Comparison of ENCODE assay signal across 8 cellular contexts in genomic region chr4:176319237-176319703, GRCh38. TPM values are rescaled to one million over a fixed set of nuclear protein-coding genes. Genes with fewer than 3 reads are reported as not detected.
DNase-seq lines count a peak whose midpoint lies in the region; ATAC-seq, FAIRE-seq and TF ChIP-seq lines count a peak whose summit lies in the region.

No MANE protein-coding gene starts in this region.

- FAIRE-seq in HTR-8/SVneo (lab: Jason Lieb, UNC): no peak

- peaks cover 12% of the 10 kb centered on the region for H3K36me3 Mint-ChIP-seq in activated CD4-positive, alpha-beta memory T cell treated with anti-CD3 and anti-CD28 coated beads for 36 hours

- CTCF ChIA-PET in activated CD4-positive, alpha-beta memory T cell treated with anti-CD3 and anti-CD28 coated beads for 36 hours (lab: Charles Lee): interaction anchor here (1.0 kb wide), 1 partner anchor 21 kb away, joined by 3 read pairs; no protein-coding TSS in a partner anchor

- peaks cover 38% of the 10 kb centered on the region for H3K79me2 ChIP-seq in smooth muscle cell (ENCODE audit: low read depth)

- peak overlapping the region; percentile 71 for H3K9ac ChIP-seq in smooth muscle cell (ENCODE audit: low read depth)

- H3K4me1 Mint-ChIP-seq in activated CD4-positive, alpha-beta memory T cell treated with anti-CD3 and anti-CD28 coated beads for 36 hours (ENCODE audit: low read depth): peaks cover 31% of the 10 kb centered on the region

- no peaks in the 10 kb centered on the region for H3K27me3 Mint-ChIP-seq in activated CD4-positive, alpha-beta memory T cell treated with anti-CD3 and anti-CD28 coated beads for 36 hours

- no peaks in the 10 kb centered on the region for H3K9me3 ChIP-seq in right cardiac atrium (ENCODE audit: control insufficient read depth, low read length)
- H3K9me3 ChIP-seq in smooth muscle cell (replicated peaks; ENCODE audit: low read depth): no peaks in the 10 kb centered on the region

- POLR2A ChIA-PET in activated CD4-positive, alpha-beta memory T cell treated with anti-CD3 and anti-CD28 coated beads for 36 hours (lab: Charles Lee): no interaction called here

- H3K36me3 ChIP-seq in smooth muscle cell (ENCODE audit: low read depth): no peaks in the 10 kb centered on the region

- H3K4me3 ChIP-seq in right cardiac atrium (ENCODE audit: low read length): peak overlapping the region; percentile 58
- H3K4me3 ChIP-seq in smooth muscle cell: peak overlapping the region; percentile 94

- ATAC-seq in right cardiac atrium: peak in 1 of 2 donors; percentile 9
- no peak for ATAC-seq in HG03045 (IDR thresholded peaks at IDR 0.05; ENCODE audit: unreplicated experiment)
- no peak for ATAC-seq in GM21367 (IDR thresholded peaks at IDR 0.05; ENCODE audit: unreplicated experiment)

- H3F3A ChIP-seq in smooth muscle cell (ENCODE audit: low read depth): no peaks in the 10 kb centered on the region

- H3K4me1 ChIP-seq in right cardiac atrium (ENCODE audit: control insufficient read depth, insufficient read depth, low read length) (no peaks in the 10 kb centered on the region), smooth muscle cell (ENCODE audit: low read depth) (peaks cover 18% of the 10 kb centered on the region)

- no peak for TF ChIP-seq CTCF in smooth muscle cell (IDR thresholded peaks at IDR 0.05; ENCODE audit: borderline replicate concordance, insufficient read depth, poor library complexity, severe bottlenecking)

- H4K20me1 ChIP-seq in smooth muscle cell (ENCODE audit: low read depth): peaks cover 30% of the 10 kb centered on the region

- H3K9me3 Mint-ChIP-seq in activated CD4-positive, alpha-beta memory T cell treated with anti-CD3 and anti-CD28 coated beads for 36 hours: no peaks in the 10 kb centered on the region

- H2AFZ ChIP-seq in smooth muscle cell (ENCODE audit: low read depth): peak overlapping the region; percentile 98

- WGBS in right cardiac atrium: under 1% methylated on average over 11 of the region's 11 CpGs
- WGBS in smooth muscle cell (ENCODE audit: low lambda C conversion rate): 2% methylated on average over 11 of the region's 11 CpGs

- intact Hi-C loops in activated CD4-positive, alpha-beta memory T cell treated with anti-CD3 and anti-CD28 coated beads for 36 hours (cut with micrococcal nuclease): loop anchor here (1.0 to 2.0 kb wide), 3 partner anchors 10 to 1122 kb away; partner anchors contain the start of gene SPATA4
- intact Hi-C loops in right cardiac atrium (cut with DNase I): loop anchor here in 1 of 4 donors (10.0 kb wide), 1 partner anchor 124 kb away; the partner anchor contains the start of gene SPATA4

- H3K27me3 ChIP-seq in right cardiac atrium (ENCODE audit: control insufficient read depth, insufficient read depth): no peaks in the 10 kb centered on the region
- H3K27me3 ChIP-seq in smooth muscle cell (ENCODE audit: low read depth): no peaks in the 10 kb centered on the region

- peak overlapping the region; percentile 89 for H3K27ac Mint-ChIP-seq in activated CD4-positive, alpha-beta memory T cell treated with anti-CD3 and anti-CD28 coated beads for 36 hours

- peak overlapping the region; percentile 85 for H3K4me3 Mint-ChIP-seq in activated CD4-positive, alpha-beta memory T cell treated with anti-CD3 and anti-CD28 coated beads for 36 hours

- H3K27ac ChIP-seq in right cardiac atrium (ENCODE audit: low read length) (peak overlapping the region; percentile 92), smooth muscle cell (ENCODE audit: low read depth) (peak overlapping the region; percentile 84)

- DNase-seq in HTR-8/SVneo (ENCODE audit: insufficient read length, low spot score) (peak; percentile 22), right cardiac atrium (no peak), smooth muscle cell (lab: John Stamatoyannopoulos, UW; ENCODE audit: unreplicated experiment) (no peak), NOMO-1 (lab: John Stamatoyannopoulos, UW; ENCODE audit: unreplicated experiment in 2 of 2) (no peak)
- no peak for DNase-seq in activated CD4-positive, alpha-beta memory T cell treated with anti-CD3 and anti-CD28 coated beads for 36 hours
- DNase-seq in stimulated activated CD4-positive, alpha-beta T cell treated with anti-CD3 and anti-CD28 coated beads, Interleukin-15, amount 100 ng/mL, for 24 hours: no peak

- H3K4me2 ChIP-seq in smooth muscle cell: peak overlapping the region; percentile 97

RNA-seq across cellular contexts. Expression of gene SPCS3, which starts 0.5 kb away (rescaled TPM):
- total RNA-seq in activated CD4-positive, alpha-beta memory T cell treated with anti-CD3 and anti-CD28 coated beads for 36 hours: 100 to 1,000 TPM; 182 to 185 TPM
- 100 to 1,000 TPM in 1 of 4 donors, 10 to 100 TPM in 3; 73.8 to 139 (median 88.2) TPM for total RNA-seq in right cardiac atrium
- 33.7 TPM for polyA plus RNA-seq in right cardiac atrium
- total RNA-seq in smooth muscle cell: 195 and 237 TPM in 2 replicates
- polyA plus RNA-seq in smooth muscle cell: 101 and 116 TPM in 2 replicates

RNA-seq across cellular contexts. Expression of gene ASB5, which starts 50.2 kb away (rescaled TPM):
- not detected for total RNA-seq in activated CD4-positive, alpha-beta memory T cell treated with anti-CD3 and anti-CD28 coated beads for 36 hours
- 1 to 10 TPM; 3.2 to 5.1 (median 4.4) TPM for total RNA-seq in right cardiac atrium
- 1.4 TPM for polyA plus RNA-seq in right cardiac atrium
- total RNA-seq in smooth muscle cell: 0.18 TPM in 1 of 2 replicates, not detected in the other
- polyA plus RNA-seq in smooth muscle cell: not detected in 2 replicates
